Comparison of ENCODE assay signal across 8 cellular contexts in genomic region chr1:155562581-155563376, GRCh38. TPM values are rescaled to one million over a fixed set of nuclear protein-coding genes. Genes with fewer than 3 reads are reported as not detected.
DNase-seq lines count a peak whose midpoint lies in the region; ATAC-seq and TF ChIP-seq lines count a peak whose summit lies in the region.

TSS of gene ASH1L (minus strand) at chr1:155562803. CDS start at chr1:155521519, 41,284 bp downstream.

- no peak for TF ChIP-seq CTCF in GM06990 (IDR thresholded peaks at IDR 0.05; ENCODE audit: insufficient read depth, low read length, poor library complexity, severe bottlenecking)
- no peak for TF ChIP-seq CTCF in omental fat pad (IDR thresholded peaks at IDR 0.05)

- ATAC-seq in HG02610 (IDR thresholded peaks at IDR 0.05; ENCODE audit: unreplicated experiment) (peak; percentile 63), omental fat pad (ENCODE audit: low FRiP score) (peak; percentile 93)
- ATAC-seq in activated naive CD4-positive, alpha-beta T cell treated with anti-CD3 and anti-CD28 coated beads, Interleukin-2, amount 50 U/mL, for 72 hours = peak; percentile 85 to 87

- DNase-seq in GM06990 (ENCODE audit: extremely low read depth, insufficient read length) (peak; percentile 97), NCI-H1105 (lab: John Stamatoyannopoulos, UW) (peak; percentile 90), SKM-1 (lab: John Stamatoyannopoulos, UW; ENCODE audit: unreplicated experiment) (peak; percentile 97), glomerular endothelial cell (ENCODE audit: extremely low read depth, low read depth, low spot score) (peak; percentile 52), omental fat pad (ENCODE audit: low spot score) (peak; percentile 69)
- DNase-seq in activated naive CD4-positive, alpha-beta T cell treated with anti-CD3 and anti-CD28 coated beads, Interleukin-2, amount 50 U/mL, for 72 hours (ENCODE audit: low spot score in 2 of 2) = peak; percentile 89 to 94

- peak within 1 kb of the TSS; percentile 98 for H3K27ac ChIP-seq in temporal lobe (ENCODE audit: low read depth, low read length)

- no peaks in the 10 kb centered on the region for H3K27me3 ChIP-seq in GM06990 (replicated peaks; ENCODE audit: control insufficient read depth, insufficient read depth, low read length)

- peak within 1 kb of the TSS; percentile 97 for H3K4me3 ChIP-seq in GM06990 (replicated peaks; ENCODE audit: low read depth, low read length)

- H3K9me3 Mint-ChIP-seq in activated naive CD4-positive, alpha-beta T cell treated with anti-CD3 and anti-CD28 coated beads, Interleukin-2, amount 50 U/mL, for 72 hours = no peaks in the 10 kb centered on the region

- no peaks in the 10 kb centered on the region; the same call in 1 of the 2 replicates for H3K36me3 ChIP-seq in GM06990 (ENCODE audit: control insufficient read depth, insufficient read depth, low read length)

- H3K36me3 Mint-ChIP-seq in activated naive CD4-positive, alpha-beta T cell treated with anti-CD3 and anti-CD28 coated beads, Interleukin-2, amount 50 U/mL, for 72 hours = peaks cover 12 to 18% of the 10 kb centered on the region in 2 donors

- H3K27ac Mint-ChIP-seq in activated naive CD4-positive, alpha-beta T cell treated with anti-CD3 and anti-CD28 coated beads, Interleukin-2, amount 50 U/mL, for 72 hours = peak within 1 kb of the TSS; percentile 96 to 97

RNA-seq across cellular contexts. Expression of gene ASH1L, which starts in this region (rescaled TPM):
- 10 to 100 TPM; 43.0 to 69.4 TPM for total RNA-seq in activated naive CD4-positive, alpha-beta T cell treated with anti-CD3 and anti-CD28 coated beads, Interleukin-2, amount 50 U/mL, for 72 hours
- total RNA-seq in glomerular endothelial cell (16.4 and 26.6 TPM in 2 replicates), omental fat pad (10 to 100 TPM; 60.8 to 72.2 (median 65.6) TPM), temporal lobe (65.2 TPM)

Comparison
In these comparisons a context has a peak if more than half of its experiments do, and no peak if none do; other contexts are left out.
1. Peak in every context shown above with its lines: DNase-seq, ATAC-seq, H3K4me3 ChIP-seq and H3K27ac ChIP-seq.